In the genomic region with DNA sequence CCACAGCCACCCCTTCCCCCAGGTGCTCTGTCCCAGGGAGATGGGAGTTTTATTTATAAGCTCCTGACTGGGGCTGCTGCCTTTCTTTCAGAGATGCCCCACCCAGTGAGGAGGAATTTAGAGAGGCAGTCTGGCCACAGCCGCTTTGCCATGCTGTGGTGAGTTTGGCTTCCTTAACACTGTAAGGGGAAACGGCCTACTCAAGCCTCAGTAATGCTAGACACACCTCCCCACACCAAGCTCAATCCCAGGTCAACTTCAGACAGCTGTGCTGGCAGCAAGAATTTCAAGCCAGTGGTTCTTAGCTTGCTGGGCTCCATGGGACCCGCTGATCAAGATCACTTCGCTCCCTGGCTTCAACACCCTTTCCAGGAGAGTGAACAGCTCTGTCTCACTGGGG, we compare ENCODE assay signal across 21 cellular contexts. TPM values are rescaled to one million over a fixed set of nuclear protein-coding genes. Genes with fewer than 3 reads are reported as not detected.
"Had no signal": no experiment of that assay in that cellular context is flagged by ENCODE, and none has a peak within 500 bp of the region (broad histone marks: within the 10 kb centered on the region; RNA-seq: fewer than 3 reads in every experiment).

No MANE protein-coding gene starts in this region.

RNA-seq across cellular contexts. Expression of a gene that starts 14.9 kb away (rescaled TPM):
- total RNA-seq: cerebellum, dorsolateral prefrontal cortex, epithelial cell of proximal tubule, gastroesophageal sphincter, heart left ventricle, hepatocyte, kidney epithelial cell, left cardiac atrium, left lung, lower leg skin, lung microvascular endothelial cell, mucosa of gallbladder, natural killer cell, occipital lobe, ovary, psoas muscle, thoracic aorta, tibial nerve, upper lobe of left lung had no signal
- polyA plus RNA-seq: heart left ventricle, hepatocyte, neural cell, ovary, psoas muscle, small intestine had no signal

RNA-seq across cellular contexts. Expression of a gene that starts 29.1 kb away (rescaled TPM):
- total RNA-seq: cerebellum, dorsolateral prefrontal cortex, epithelial cell of proximal tubule, gastroesophageal sphincter, hepatocyte, kidney epithelial cell, left cardiac atrium, left lung, lung microvascular endothelial cell, mucosa of gallbladder, natural killer cell, occipital lobe, psoas muscle, thoracic aorta, tibial nerve, upper lobe of left lung had no signal
- polyA plus RNA-seq: heart left ventricle, hepatocyte, neural cell, small intestine had no signal

RNA-seq across cellular contexts. Expression of a gene that starts 37.6 kb away (rescaled TPM):
- total RNA-seq: cerebellum, epithelial cell of proximal tubule, gastroesophageal sphincter, heart left ventricle, hepatocyte, kidney epithelial cell, left cardiac atrium, left lung, lung microvascular endothelial cell, mucosa of gallbladder, natural killer cell, occipital lobe, ovary, psoas muscle, thoracic aorta, tibial nerve, upper lobe of left lung had no signal
- polyA plus RNA-seq: heart left ventricle, hepatocyte, neural cell, ovary, psoas muscle, small intestine had no signal
